8 cellular contexts compared by ENCODE assay signal in the genomic region with DNA sequence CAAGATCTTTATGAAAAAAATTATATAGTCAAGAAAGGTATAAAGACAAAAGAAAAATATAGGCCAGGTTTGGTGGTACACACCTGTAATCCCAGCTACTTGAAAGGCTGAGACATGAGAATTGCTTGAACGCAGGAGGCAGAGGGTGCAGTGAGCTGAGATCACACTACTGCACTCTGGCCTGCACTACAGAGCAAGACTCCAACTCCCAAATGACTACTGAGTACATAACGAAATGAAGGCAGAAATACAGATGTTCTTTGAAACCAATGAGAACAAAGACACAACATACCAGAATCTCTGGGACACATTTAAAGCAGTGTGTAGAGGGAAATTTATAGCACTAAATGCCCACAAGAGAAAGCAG. TPM values are rescaled to one million over a fixed set of nuclear protein-coding genes. Genes with fewer than 3 reads are reported as not detected.
"Had no signal": no experiment of that assay in that cellular context is flagged by ENCODE, and none has a peak within 500 bp of the region (broad histone marks: within the 10 kb centered on the region; RNA-seq: fewer than 3 reads in every experiment).

No MANE protein-coding gene starts in this region.

RNA-seq across cellular contexts. Expression of a gene that starts 19.8 kb away (rescaled TPM):
- total RNA-seq: activated naive CD4-positive, alpha-beta T cell treated with anti-CD3 and anti-CD28 coated beads, Interleukin-2, amount 50 U/mL, for 72 hours; activated naive CD8-positive, alpha-beta T cell treated with anti-CD3 and anti-CD28 coated beads, Interleukin-2, amount 10 ng/mL, durations not matched to agents 7 days and 5 days; activated T-helper 1 cell treated with anti-CD3 and anti-CD28 coated beads, Interleukin-12 subunit alpha, Interleukin-12 subunit beta, Interleukin-2, Interleukin-4 antibody, amounts not matched to agents 30 ng/mL and 10 ng/mL and 1 ng/mL, durations not matched to agents 14 hours and 24 hours and 36 hours; activated T-helper 17 cell treated with anti-CD3 and anti-CD28 coated beads, Interleukin-2, amount 50 U/mL, for 72 hours; activated T-helper 2 cell treated with anti-CD3 and anti-CD28 coated beads, Interferon-gamma antibody, Interleukin-2, Interleukin-4, amounts not matched to agents 10 μg/mL and 5 μg/mL and 100 μg/mL, durations not matched to agents 14 hours and 24 hours and 36 hours; ascending aorta; body of pancreas; bronchial epithelial cell had no signal
